Comparison of ENCODE assay signal across 21 cellular contexts in genomic region chr13:67135356-67135755, GRCh38.
"Had no signal": no experiment of that assay in that cellular context is flagged by ENCODE, and none has a peak within 500 bp of the region (broad histone marks: within the 10 kb centered on the region; RNA-seq: fewer than 3 reads in every experiment).

No MANE protein-coding gene starts in this region.

- H3K9ac ChIP-seq: parathyroid adenoma had no signal

- ATAC-seq: body of pancreas; naive thymus-derived CD8-positive, alpha-beta T cell; sciatic nerve had no signal

- H3K27me3 ChIP-seq: body of pancreas, spleen, thyroid gland had no signal

- H3K79me2 ChIP-seq: parathyroid adenoma had no signal

- FAIRE-seq: colon had no signal

- H3K9me3 ChIP-seq: body of pancreas, spleen, thyroid gland had no signal

- H3K27ac ChIP-seq: parathyroid adenoma, spleen, thyroid gland had no signal

- H2AFZ ChIP-seq: parathyroid adenoma had no signal

- H3K4me1 ChIP-seq: parathyroid adenoma, thyroid gland had no signal

- DNase-seq: activated B cell treated with CpG ODN at 0.5 μM for 24 hours; activated CD4-positive, alpha-beta memory T cell treated with anti-CD3 and anti-CD28 coated beads for 36 hours; activated CD4-positive, alpha-beta T cell treated with anti-CD3 and anti-CD28 coated beads for 4 hours; activated naive CD4-positive, alpha-beta T cell; activated naive CD8-positive, alpha-beta T cell treated with anti-CD3 and anti-CD28 coated beads for 36 hours; activated T-cell treated with anti-CD3 and anti-CD28 coated beads for 4 hours; amniotic stem cell; body of pancreas; central memory CD4-positive, alpha-beta T cell; endodermal cell; foreskin melanocyte; mesendoderm; naive thymus-derived CD8-positive, alpha-beta T cell; spleen; stimulated activated naive B cell treated with anti-CD40 and anti-IgM and Interleukin-4, amounts not matched to agents 10 μg/mL and 1 μg/mL and 100 μg/mL, for 72 hours; T-helper 1 cell; T-helper 9 cell; thyroid gland had no signal

- H3K4me3 ChIP-seq: body of pancreas, thyroid gland had no signal

- H3K36me3 ChIP-seq: spleen, thyroid gland had no signal
